Comparison of ENCODE assay signal across 14 cellular contexts in the genomic region with DNA sequence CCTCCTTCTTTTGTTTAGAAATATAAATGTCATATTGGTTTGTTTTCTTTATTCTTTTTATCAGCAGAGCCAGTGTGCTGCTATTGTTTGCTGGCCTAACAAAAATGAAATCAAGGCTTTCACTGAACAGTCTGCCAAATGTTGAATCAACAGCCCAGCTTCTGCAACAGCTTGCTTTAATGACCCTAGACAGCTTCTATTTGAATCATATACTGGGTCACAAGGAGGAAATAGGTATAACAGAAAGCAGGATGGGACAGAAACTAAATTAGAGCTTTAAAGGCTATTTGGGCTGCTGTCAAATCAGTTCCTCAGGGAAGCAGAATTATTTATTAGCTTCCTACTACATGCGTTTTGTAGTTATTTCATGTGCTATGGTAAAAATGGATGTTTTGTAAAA. TPM values are rescaled to one million over a fixed set of nuclear protein-coding genes. Genes with fewer than 3 reads are reported as not detected.
DNase-seq lines count a peak whose midpoint lies in the region; ATAC-seq, FAIRE-seq and TF ChIP-seq lines count a peak whose summit lies in the region.
"Had no signal": no experiment of that assay in that cellular context is flagged by ENCODE, and none has a peak within 500 bp of the region (broad histone marks: within the 10 kb centered on the region; RNA-seq: fewer than 3 reads in every experiment).

No MANE protein-coding gene starts in this region.

- peaks cover 0 to 2% of the 10 kb centered on the region in 2 donors for H3K4me1 ChIP-seq in lung (ENCODE audit: control insufficient read depth in 2 of 2, insufficient read depth in 2 of 2, low read length in 2 of 2)

- TF ChIP-seq CTCF in AG10803 (conservative IDR thresholded peaks at IDR 0.05; ENCODE audit: low read length) = no peak
- TF ChIP-seq CTCF in lung (IDR thresholded peaks at IDR 0.05; ENCODE audit: control extremely low read depth, extremely low read depth) = no peak

- no peak for FAIRE-seq in GM12891 (lab: Jason Lieb, UNC)

- no peaks in the 10 kb centered on the region for H3K27me3 ChIP-seq in lung (ENCODE audit: control insufficient read depth, insufficient read depth)

- no peaks in the 10 kb centered on the region for H3K36me3 ChIP-seq in lung (ENCODE audit: control insufficient read depth in 2 of 2, insufficient read depth in 2 of 2, low read length in 2 of 2)
- H3K36me3 ChIP-seq: MG63 had no signal

- WGBS in lung, 2 donors = 39 to 47% methylated on average over 1 of the region's 1 CpG

- no peak overlapping the region for H3K4me3 ChIP-seq in AG10803 (ENCODE audit: low read length)
- no peak overlapping the region for H3K4me3 ChIP-seq in lung
- H3K4me3 ChIP-seq: MG63 had no signal

- ATAC-seq in lung (ENCODE audit: insufficient read depth, low FRiP score) = peak; percentile 59
- no peak for ATAC-seq in stimulated activated naive CD8-positive, alpha-beta T cell treated with anti-CD3 and anti-CD28 coated beads, Interleukin-15, Interleukin-2, amounts not matched to agents 100 U/mL and 50 U/mL, for 24 hours
- ATAC-seq: activated CD4-positive, alpha-beta T cell treated with anti-CD3 and anti-CD28 coated beads for 36 hours had no signal

- no peak overlapping the region for H3K27ac ChIP-seq in lung (ENCODE audit: low read depth in 1 of 2, low read length in 1 of 2)

- DNase-seq in AG10803 (ENCODE audit: low read depth) = peak; percentile 13
- peak; percentile 67 for DNase-seq in NCI-H146 (lab: John Stamatoyannopoulos, UW)
- DNase-seq in dermis blood vessel endothelial cell = peak; percentile 58
- no peak for DNase-seq in lung (ENCODE audit: low spot score)
- no peak for DNase-seq in activated gamma-delta T cell (lab: John Stamatoyannopoulos, UW)
- no peak for DNase-seq in NCI-H524 treated with DMSO at 0.1 percent for 48 hours (lab: John Stamatoyannopoulos, UW)
- DNase-seq in stimulated activated naive CD8-positive, alpha-beta T cell treated with anti-CD3 and anti-CD28 coated beads, Interleukin-15, Interleukin-2, amounts not matched to agents 100 U/mL and 50 U/mL, for 24 hours = no peak
- no peak for DNase-seq in GM12891 (ENCODE audit: insufficient read length, low spot score)
- DNase-seq: activated CD4-positive, alpha-beta T cell treated with anti-CD3 and anti-CD28 coated beads for 36 hours; activated naive CD8-positive, alpha-beta T cell treated with anti-CD3 and anti-CD28 coated beads, Interleukin-2, amount 10 ng/mL, durations not matched to agents 7 days and 5 days; GDM1; MG63; NCI-H446 treated with DMSO at 0.1 percent for 48 hours; stimulated activated naive CD4-positive, alpha-beta T cell treated with Interleukin-2 at 50 U/mL for 16 hours had no signal

- H3K9me3 ChIP-seq in lung (ENCODE audit: control insufficient read depth in 2 of 2, insufficient read depth in 1 of 2, low read length in 1 of 2) = no peaks in the 10 kb centered on the region
- H3K9me3 ChIP-seq: MG63 had no signal

- no peak for TF ChIP-seq POLR2A in GM12891 (IDR thresholded peaks at IDR 0.05; ENCODE audit: low read depth, low read length)

TF ChIP-seq in GM12891, 5 proteins besides CTCF, POLR2A, EP300 and RAD21:
- TF ChIP-seq SPI1 (IDR thresholded peaks at IDR 0.05; ENCODE audit: low read depth, low read length) = no peak
- no peak for TF ChIP-seq POU2F2 (IDR thresholded peaks at IDR 0.05; ENCODE audit: low read depth, low read length)
- TF ChIP-seq POLR2AphosphoS5 (IDR thresholded peaks at IDR 0.05; ENCODE audit: low read depth, low read length) = no peak
- no peak for TF ChIP-seq PAX5 (IDR thresholded peaks at IDR 0.05; ENCODE audit: insufficient read depth, low read length, severe bottlenecking)
- no peak for TF ChIP-seq TAF1 (IDR thresholded peaks at IDR 0.05; ENCODE audit: low read depth, low read length)

RNA-seq across cellular contexts. Expression of a gene that starts 12.1 kb away (rescaled TPM):
- total RNA-seq in dermis blood vessel endothelial cell (71.6 and 98.6 TPM in 2 replicates), lung (100 to 1,000 TPM in 1 of 2 donors, 10 to 100 TPM in 1; 34.5 to 132 TPM)
- polyA plus RNA-seq in lung = 10 to 100 TPM in 1 of 2 donors, 1 to 10 TPM in 1; 6.7 to 12.5 TPM
- 10.9 TPM for polyA plus RNA-seq in GM12891 (2012; ENCODE audit: low read depth, missing spikeins)

Comparison
In these comparisons a context has a peak if more than half of its experiments do, and no peak if none do; other contexts are left out.
1. DNase-seq: peak in AG10803 (single experiment), NCI-H146 (single experiment) and dermis blood vessel endothelial cell (single experiment); none in lung (single experiment), activated gamma-delta T cell (single experiment), NCI-H524 treated with DMSO at 0.1 percent for 48 hours (single experiment), stimulated activated naive CD8-positive, alpha-beta T cell treated with anti-CD3 and anti-CD28 coated beads, Interleukin-15, Interleukin-2, amounts not matched to agents 100 U/mL and 50 U/mL, for 24 hours (single experiment) and GM12891 (single experiment).